ENCODE assay signal across 23 cellular contexts in the genomic region with DNA sequence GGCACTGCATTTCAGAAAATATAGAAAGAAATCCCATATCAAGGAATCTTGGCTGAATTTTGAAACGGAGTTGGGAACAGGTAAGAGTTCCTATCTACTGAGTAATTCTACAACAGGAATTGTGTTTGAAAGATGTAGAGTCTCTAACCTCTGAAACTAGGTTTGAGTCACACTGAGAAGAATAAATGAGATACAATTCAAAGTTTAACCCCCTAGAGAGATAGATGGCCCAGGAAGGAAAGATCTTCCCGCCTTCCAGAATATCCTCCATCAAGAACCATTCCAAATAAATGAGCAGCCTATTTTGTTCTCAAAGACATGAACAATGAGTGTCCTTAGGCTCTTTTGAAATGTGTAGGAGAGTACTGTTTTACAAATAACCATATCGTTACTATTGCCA.
"Had no signal": no experiment of that assay in that cellular context is flagged by ENCODE, and none has a peak within 500 bp of the region (broad histone marks: within the 10 kb centered on the region; RNA-seq: fewer than 3 reads in every experiment).

No MANE protein-coding gene starts in this region.

- H3K36me3 ChIP-seq: ovary, right atrium auricular region, sigmoid colon, suprapubic skin, thyroid gland had no signal

- DNase-seq: effector CD4-positive, alpha-beta T cell; endodermal cell; foreskin keratinocyte; head of caudate nucleus; left colon; left ventricle myocardium superior; naive thymus-derived CD4-positive, alpha-beta T cell; nephron progenitor cell; nucleus accumbens; ovary; sigmoid colon; stimulated activated CD4-positive, alpha-beta T cell treated with anti-CD3 and anti-CD28 coated beads, Interleukin-2, amount 100 ng/mL, for 48 hours; stimulated activated naive CD8-positive, alpha-beta T cell treated with anti-CD3 and anti-CD28 coated beads, Interleukin-15, Interleukin-2, amounts not matched to agents 100 U/mL and 50 U/mL, for 24 hours; thyroid gland had no signal

- H3K27me3 ChIP-seq: hepatocyte, ovary, right atrium auricular region, sigmoid colon, suprapubic skin, thyroid gland had no signal

- H3K27ac ChIP-seq: coronary artery, foreskin keratinocyte, hepatocyte, ovary, right atrium auricular region, sigmoid colon, skin epidermis, suprapubic skin, thyroid gland had no signal

- H3K4me3 Mint-ChIP-seq: endodermal cell; naive thymus-derived CD4-positive, alpha-beta T cell had no signal

- H2AFZ ChIP-seq: hepatocyte had no signal

- FAIRE-seq: endothelial cell of umbilical vein, urothelium cell line had no signal

- H3K27ac Mint-ChIP-seq: endodermal cell, nephron progenitor cell had no signal

- H3K4me1 ChIP-seq: foreskin keratinocyte had no signal

- H3K9me3 ChIP-seq: ovary, right atrium auricular region, sigmoid colon, suprapubic skin, thyroid gland had no signal

- H3K4me3 ChIP-seq: coronary artery, hepatocyte, lung, ovary, right atrium auricular region, sigmoid colon, skin epidermis, suprapubic skin, thyroid gland had no signal

- H3K9me3 Mint-ChIP-seq: endodermal cell, nephron progenitor cell, type B pancreatic cell had no signal

- ATAC-seq: foreskin keratinocyte; left colon; left ventricle myocardium superior; naive thymus-derived CD4-positive, alpha-beta T cell; stimulated activated naive CD8-positive, alpha-beta T cell treated with anti-CD3 and anti-CD28 coated beads, Interleukin-15, Interleukin-2, amounts not matched to agents 100 U/mL and 50 U/mL, for 24 hours had no signal
